ENCODE assay signal across 8 cellular contexts in genomic region chr22:21652010-21652546, GRCh38. TPM values are rescaled to one million over a fixed set of nuclear protein-coding genes. Genes with fewer than 3 reads are reported as not detected.
A peak's percentile ranks its signal among the peaks of the same experiment; 100 is the strongest.
DNase-seq lines count a peak whose midpoint lies in the region; ATAC-seq and TF ChIP-seq lines count a peak whose summit lies in the region.

No MANE protein-coding gene starts in this region.

- H3K9ac ChIP-seq in fibroblast of lung (ENCODE audit: insufficient read depth, low read length) = peak overlapping the region; percentile 69

- H3K27ac ChIP-seq in Peyer's patch (peak overlapping the region in 1 of 4 donors; percentile 59), fibroblast of lung (ENCODE audit: insufficient read depth, low read length) (peak overlapping the region; percentile 65)

- H2AFZ ChIP-seq in fibroblast of lung (ENCODE audit: low read length) = peak overlapping the region; percentile 54

- peak overlapping the region in 3 of 10 donors; percentile 8 to 70 (median 56) for H3K27ac Mint-ChIP-seq in naive thymus-derived CD8-positive, alpha-beta T cell
- H3K27ac Mint-ChIP-seq in stimulated activated effector memory CD8-positive, alpha-beta T cell treated with anti-CD3 and anti-CD28 coated beads, Interleukin-12 subunit alpha, Interleukin-12 subunit beta, amount 100 ng/mL, for 72 hours = peak overlapping the region; percentile 90

- H3K4me3 Mint-ChIP-seq in naive thymus-derived CD8-positive, alpha-beta T cell = peak overlapping the region; percentile 80 to 91 (median 88)
- H3K4me3 Mint-ChIP-seq in stimulated activated effector memory CD8-positive, alpha-beta T cell treated with anti-CD3 and anti-CD28 coated beads, Interleukin-12 subunit alpha, Interleukin-12 subunit beta, amount 100 ng/mL, for 72 hours = peak overlapping the region; percentile 89

- POLR2A ChIA-PET in naive thymus-derived CD8-positive, alpha-beta T cell (lab: Charles Lee) = interaction anchor here (1.1 to 2.5 kb wide), 5 partner anchors 9 to 655 kb away, joined by 3 to 8 read pairs (median 6); partner anchors contain the start of genes PPIL2, SDF2L1 and YDJC

- peak in 1 of 2 donors; percentile 14 for TF ChIP-seq POLR2A in Peyer's patch (IDR thresholded peaks at IDR 0.05)

- H3K36me3 ChIP-seq in Peyer's patch (peaks cover 0 to 8% (median 0%) of the 10 kb centered on the region in 3 donors), fibroblast of lung (ENCODE audit: control insufficient read depth, insufficient read depth, low read length) (peaks cover 6% of the 10 kb centered on the region)

- H3K27me3 Mint-ChIP-seq in naive thymus-derived CD8-positive, alpha-beta T cell = no peaks in the 10 kb centered on the region

- H3K27me3 ChIP-seq in Peyer's patch (no peaks in the 10 kb centered on the region), fibroblast of lung (ENCODE audit: control insufficient read depth, insufficient read depth, low read length) (no peaks in the 10 kb centered on the region)

- peak overlapping the region; percentile 40 to 65 (median 59) for H3K4me3 ChIP-seq in Peyer's patch
- H3K4me3 ChIP-seq in fibroblast of lung (replicated peaks in 1 of 4; ENCODE audit: control extremely low read depth in 1 of 4, insufficient read depth in 1 of 4, low read depth in 3 of 4, low read length in 4 of 4) = peak overlapping the region; percentile 61 to 78 (median 74)

- H3K9me3 ChIP-seq in Peyer's patch (no peaks in the 10 kb centered on the region), fibroblast of lung (ENCODE audit: control insufficient read depth, insufficient read depth, low read depth, low read length) (no peaks in the 10 kb centered on the region)

- TF ChIP-seq CTCF in Peyer's patch (IDR thresholded peaks at IDR 0.05) (no peak), fibroblast of lung (conservative IDR thresholded peaks at IDR 0.05 in 1 of 2, IDR thresholded peaks at IDR 0.05 in 1 of 2; ENCODE audit: low read depth in 1 of 2, low read length in 2 of 2) (no peak)

- H4K20me1 ChIP-seq in fibroblast of lung (ENCODE audit: control insufficient read depth, extremely low read depth, insufficient read depth, low read length) = no peaks in the 10 kb centered on the region

- H3K4me1 Mint-ChIP-seq in naive thymus-derived CD8-positive, alpha-beta T cell = peaks cover 19 to 30% (median 27%) of the 10 kb centered on the region in 4 donors
- peaks cover 31% of the 10 kb centered on the region for H3K4me1 Mint-ChIP-seq in stimulated activated effector memory CD8-positive, alpha-beta T cell treated with anti-CD3 and anti-CD28 coated beads, Interleukin-12 subunit alpha, Interleukin-12 subunit beta, amount 100 ng/mL, for 72 hours

- peak overlapping the region; percentile 95 for H3K4me2 ChIP-seq in fibroblast of lung (ENCODE audit: extremely low read depth, insufficient read depth, low read length)

- H3K4me1 ChIP-seq in Peyer's patch (peaks cover 4 to 20% (median 9%) of the 10 kb centered on the region in 4 donors), fibroblast of lung (ENCODE audit: control insufficient read depth, extremely low read depth, insufficient read depth, low read length) (peaks cover 6% of the 10 kb centered on the region)

- peak; percentile 83 for ATAC-seq in GM21515 (IDR thresholded peaks at IDR 0.05; ENCODE audit: unreplicated experiment)
- ATAC-seq in naive thymus-derived CD8-positive, alpha-beta T cell = peak; percentile 97 to 98
- peak; percentile 98 for ATAC-seq in stimulated activated effector memory CD8-positive, alpha-beta T cell treated with anti-CD3 and anti-CD28 coated beads, Interleukin-12 subunit alpha, Interleukin-12 subunit beta, amount 100 ng/mL, for 72 hours

- H3K9me3 Mint-ChIP-seq in naive thymus-derived CD8-positive, alpha-beta T cell = no peaks in the 10 kb centered on the region
- H3K9me3 Mint-ChIP-seq in stimulated activated effector memory CD8-positive, alpha-beta T cell treated with anti-CD3 and anti-CD28 coated beads, Interleukin-12 subunit alpha, Interleukin-12 subunit beta, amount 100 ng/mL, for 72 hours = no peaks in the 10 kb centered on the region

- peaks cover 3% of the 10 kb centered on the region for H3K79me2 ChIP-seq in fibroblast of lung (ENCODE audit: control insufficient read depth, insufficient read depth, low read length)

- peak; percentile 82 for DNase-seq in DMS153 treated with DMSO at 0.1 percent for 48 hours (lab: John Stamatoyannopoulos, UW; ENCODE audit: unreplicated experiment)
- peak; percentile 94 for DNase-seq in HuH-7.5 (ENCODE audit: low spot score)
- peak; percentile 88 to 93 (median 90) for DNase-seq in Peyer's patch
- DNase-seq in activated T-cell treated with anti-CD3 and anti-CD28 coated beads, Interleukin-2, amount 50 U/mL, for 48 hours = peak; percentile 92 to 93
- peak; percentile 83 to 85 for DNase-seq in fibroblast of lung (ENCODE audit: low read depth in 2 of 2)
- peak; percentile 66 to 85 (median 76) for DNase-seq in naive thymus-derived CD8-positive, alpha-beta T cell
- peak; percentile 76 to 92 for DNase-seq in stimulated activated effector memory CD8-positive, alpha-beta T cell treated with anti-CD3 and anti-CD28 coated beads, Interleukin-12 subunit alpha, Interleukin-12 subunit beta, amount 100 ng/mL, for 72 hours (ENCODE audit: low spot score in 2 of 2)

- H3K36me3 Mint-ChIP-seq in naive thymus-derived CD8-positive, alpha-beta T cell = peaks cover 0 to 7% (median 0%) of the 10 kb centered on the region in 3 donors
- H3K36me3 Mint-ChIP-seq in stimulated activated effector memory CD8-positive, alpha-beta T cell treated with anti-CD3 and anti-CD28 coated beads, Interleukin-12 subunit alpha, Interleukin-12 subunit beta, amount 100 ng/mL, for 72 hours = peaks cover 23% of the 10 kb centered on the region

RNA-seq across cellular contexts. Expression of gene SDF2L1, which starts 10.0 kb away (rescaled TPM):
- total RNA-seq in Peyer's patch (10 to 100 TPM; 14.9 to 49.2 (median 30.0) TPM), fibroblast of lung (13.2 and 14.6 TPM in 2 replicates)
- 12.0 and 17.2 TPM in 2 replicates for polyA plus RNA-seq in fibroblast of lung
- polyA plus RNA-seq in fibroblast of lung (2012) = 34.7 and 78.1 TPM in 2 replicates
- polyA minus RNA-seq in fibroblast of lung (ENCODE audit: low replicate concordance) = 20.7 and 22.4 TPM in 2 replicates
- 10 to 100 TPM; 23.2 to 27.8 TPM for total RNA-seq in naive thymus-derived CD8-positive, alpha-beta T cell
- polyA plus RNA-seq in naive thymus-derived CD8-positive, alpha-beta T cell = 10 to 100 TPM; 63.1 to 68.9 (median 63.4) TPM

RNA-seq across cellular contexts. Expression of gene PPIL2, which starts 13.7 kb away (rescaled TPM):
- total RNA-seq in Peyer's patch (100 to 1,000 TPM in 1 of 4 donors, 10 to 100 TPM in 3; 55.0 to 131 (median 92.4) TPM), fibroblast of lung (14.9 and 18.3 TPM in 2 replicates)
- polyA plus RNA-seq in fibroblast of lung = 25.5 and 35.3 TPM in 2 replicates
- 27.8 and 34.0 TPM in 2 replicates for polyA plus RNA-seq in fibroblast of lung (2012)
- polyA minus RNA-seq in fibroblast of lung (ENCODE audit: low replicate concordance) = 47.2 and 51.1 TPM in 2 replicates
- 10 to 100 TPM; 78.0 to 79.0 TPM for total RNA-seq in naive thymus-derived CD8-positive, alpha-beta T cell
- polyA plus RNA-seq in naive thymus-derived CD8-positive, alpha-beta T cell = 10 to 100 TPM; 19.3 to 44.5 (median 19.8) TPM

RNA-seq across cellular contexts. Expression of gene CCDC116, which starts 19.5 kb away (rescaled TPM):
- 1 to 10 TPM in 1 of 4 donors, under 1 TPM in 1, not detected in 2; 0.80 to 2.6 TPM for total RNA-seq in Peyer's patch
- under 0.01 and 0.17 TPM in 2 replicates for total RNA-seq in fibroblast of lung
- polyA plus RNA-seq in fibroblast of lung = 0.03 and 0.06 TPM in 2 replicates
- 0.10 TPM in 1 of 2 replicates, not detected in the other for polyA plus RNA-seq in fibroblast of lung (2012)
- not detected in 2 replicates for polyA minus RNA-seq in fibroblast of lung (ENCODE audit: low replicate concordance)
- total RNA-seq in naive thymus-derived CD8-positive, alpha-beta T cell = under 1 TPM; 0.34 to 0.93 TPM
- not detected for polyA plus RNA-seq in naive thymus-derived CD8-positive, alpha-beta T cell

RNA-seq across cellular contexts. Expression of gene YDJC, which starts 22.3 kb away (rescaled TPM):
- total RNA-seq in Peyer's patch (10 to 100 TPM; 36.3 to 54.2 (median 38.8) TPM), fibroblast of lung (7.4 and 10.4 TPM in 2 replicates)
- 4.7 and 5.7 TPM in 2 replicates for polyA plus RNA-seq in fibroblast of lung
- polyA plus RNA-seq in fibroblast of lung (2012) = 10.6 and 16.0 TPM in 2 replicates
- polyA minus RNA-seq in fibroblast of lung (ENCODE audit: low replicate concordance) = 8.0 and 13.5 TPM in 2 replicates
- total RNA-seq in naive thymus-derived CD8-positive, alpha-beta T cell = 10 to 100 TPM; 48.8 to 54.0 TPM
- 10 to 100 TPM; 38.0 to 68.9 (median 53.6) TPM for polyA plus RNA-seq in naive thymus-derived CD8-positive, alpha-beta T cell
